13 cellular contexts compared by ENCODE assay signal in genomic region chr6:140082867-140083297, GRCh38.
DNase-seq lines count a peak whose midpoint lies in the region; ATAC-seq and TF ChIP-seq lines count a peak whose summit lies in the region.
"Had no signal": no experiment of that assay in that cellular context is flagged by ENCODE, and none has a peak within 500 bp of the region (broad histone marks: within the 10 kb centered on the region; RNA-seq: fewer than 3 reads in every experiment).

No MANE protein-coding gene starts in this region.

- peak overlapping the region; percentile 24 for H3K4me2 ChIP-seq in GM23248 (ENCODE audit: unreplicated experiment)
- H3K4me2 ChIP-seq in PC-3 (ENCODE audit: low read length), result peak overlapping the region; percentile 32

- H4K20me1 ChIP-seq in GM23248 (ENCODE audit: insufficient read depth), result no peaks in the 10 kb centered on the region
- H4K20me1 ChIP-seq in PC-3 (ENCODE audit: low read length), result no peaks in the 10 kb centered on the region

- H3K9me2 ChIP-seq in GM23248 (ENCODE audit: insufficient read depth) (0 out of 2 replicates have a peak, but pooled peaks cover 5% of the 10 kb centered on the region), PC-3 (replicated peaks; ENCODE audit: low read length) (no peaks in the 10 kb centered on the region)

- no peak for TF ChIP-seq CTCF in PC-3 (conservative IDR thresholded peaks at IDR 0.05; ENCODE audit: low read depth, low read length)

- ATAC-seq in PC-3 (peak; percentile 46; the same call in 1 of the 2 replicates), GM18519 (IDR thresholded peaks at IDR 0.05; ENCODE audit: low FRiP score, unreplicated experiment) (no peak)
- ATAC-seq: right cardiac atrium had no signal

- H3K4me1 ChIP-seq in GM23248 (ENCODE audit: insufficient read depth) (peaks cover 49% of the 10 kb centered on the region), PC-3 (ENCODE audit: insufficient read depth, low read length) (peaks cover 25% of the 10 kb centered on the region)

- CTCF ChIA-PET in PC-3 (lab: Charles Lee), result no interaction called here

- no TSS peak for BruUV-seq in PC-3 (replicated peaks; lab: Mats Ljungman, UMichigan)

- H3K9me3 ChIP-seq in GM23248 (ENCODE audit: low read depth), result no peaks in the 10 kb centered on the region
- no peaks in the 10 kb centered on the region for H3K9me3 ChIP-seq in PC-3 (ENCODE audit: low read length)

- peak overlapping the region; percentile 36 for H3K27ac ChIP-seq in GM23248
- H3K27ac ChIP-seq in PC-3 (ENCODE audit: low read length), result peak overlapping the region; percentile 18
- H3K27ac ChIP-seq in epithelial cell of prostate, result peak overlapping the region; percentile 28

- WGBS in GM23248 (ENCODE audit: low coverage in 1 of 2, low lambda C conversion rate in 2 of 2, missing lambda C conversion rate in 2 of 2), 2 experiments, result 0 to 3% methylated on average over 1 of the region's 1 CpG

- H3K4me3 ChIP-seq in GM23248, result no peak overlapping the region
- H3K4me3 ChIP-seq in PC-3 (ENCODE audit: low read length), result no peak overlapping the region
- no peak overlapping the region for H3K4me3 ChIP-seq in skeletal muscle cell (ENCODE audit: low read depth, low read length)

- no peaks in the 10 kb centered on the region for H3K79me2 ChIP-seq in GM23248 (ENCODE audit: insufficient read depth)
- no peaks in the 10 kb centered on the region for H3K79me2 ChIP-seq in PC-3 (ENCODE audit: low read length)

- H3K9ac ChIP-seq in GM23248, result no peak overlapping the region
- H3K9ac ChIP-seq in PC-3 (ENCODE audit: low read length), result no peak overlapping the region

- intact Hi-C loops in PC-3 (cut with micrococcal nuclease), result no loop called here

- peaks cover 46% of the 10 kb centered on the region for H3F3A ChIP-seq in GM23248 (ENCODE audit: insufficient read depth)
- H3F3A ChIP-seq in PC-3 (ENCODE audit: low read length, unreplicated experiment), result no peaks in the 10 kb centered on the region

- in situ Hi-C loops in GM23248 (cut with MboI), result no loop called here

- H3K27me3 ChIP-seq in GM23248 (replicated peaks; ENCODE audit: insufficient read depth), result no peaks in the 10 kb centered on the region
- no peaks in the 10 kb centered on the region for H3K27me3 ChIP-seq in PC-3 (ENCODE audit: low read length)

- H3K36me3 ChIP-seq in GM23248 (ENCODE audit: low read depth) (no peaks in the 10 kb centered on the region), PC-3 (ENCODE audit: low read depth, low read length) (no peaks in the 10 kb centered on the region)

- DNase-seq in GM23248, result peak; percentile 71
- DNase-seq in PC-3, result peak; percentile 51
- peak; percentile 10 for DNase-seq in epithelial cell of prostate (ENCODE audit: low read depth, low spot score)
- DNase-seq in skeletal muscle cell (ENCODE audit: low read depth), result peak; percentile 72
- no peak for DNase-seq in GF-D8 (lab: John Stamatoyannopoulos, UW)
- no peak for DNase-seq in COR-L47 (lab: John Stamatoyannopoulos, UW)
- DNase-seq: activated T-cell treated with anti-CD3 and anti-CD28 coated beads for 4 hours, anterior cingulate cortex, NCI-H1092 treated with DMSO at 0.1 percent for 48 hours, NCI-H345, right cardiac atrium, SHP77 treated with DMSO at 0.1 percent for 48 hours had no signal

- H2AFZ ChIP-seq in GM23248 (0 out of 2 replicates have a peak overlapping the region, but pooled peaks have one; percentile 11), PC-3 (ENCODE audit: low read length) (no peak overlapping the region)

- POLR2A ChIA-PET in PC-3 (lab: Charles Lee; ENCODE audit: unreplicated experiment), result no interaction called here

Comparison
In these comparisons a context has a peak if more than half of its experiments do, and no peak if none do; other contexts are left out.
1. DNase-seq: peak in GM23248 (single experiment), PC-3 (single experiment), epithelial cell of prostate (single experiment) and skeletal muscle cell (single experiment); none in GF-D8 (single experiment) and COR-L47 (single experiment).
2. Peak in every context shown above with its lines, with median percentiles within 50 percentile points of each other: H3K27ac ChIP-seq.